Comparison of ENCODE assay signal across 11 cellular contexts in genomic region chr17:18026408-18026776, GRCh38. TPM values are rescaled to one million over a fixed set of nuclear protein-coding genes. Genes with fewer than 3 reads are reported as not detected.
DNase-seq lines count a peak whose midpoint lies in the region; ATAC-seq, FAIRE-seq and TF ChIP-seq lines count a peak whose summit lies in the region.
"Had no signal": no experiment of that assay in that cellular context is flagged by ENCODE, and none has a peak within 500 bp of the region (broad histone marks: within the 10 kb centered on the region; RNA-seq: fewer than 3 reads in every experiment).

No MANE protein-coding gene starts in this region.

- H3K36me3 Mint-ChIP-seq in activated CD8-positive, alpha-beta T cell treated with anti-CD3 and anti-CD28 coated beads, Interleukin-2, amount 10 ng/mL, durations not matched to agents 7 days and 5 days (ENCODE audit: low read depth) = peaks cover 13% of the 10 kb centered on the region

- peak; percentile 65 for ATAC-seq in Right ventricle myocardium inferior
- ATAC-seq in activated CD8-positive, alpha-beta T cell treated with anti-CD3 and anti-CD28 coated beads, Interleukin-2, amount 10 ng/mL, durations not matched to agents 7 days and 5 days = peak; percentile 91
- ATAC-seq in left ventricle myocardium superior = peak; percentile 79
- peak; percentile 61 for ATAC-seq in upper lobe of right lung

- no peaks in the 10 kb centered on the region for H3K9me3 Mint-ChIP-seq in activated CD8-positive, alpha-beta T cell treated with anti-CD3 and anti-CD28 coated beads, Interleukin-2, amount 10 ng/mL, durations not matched to agents 7 days and 5 days (ENCODE audit: insufficient read depth)
- H3K9me3 Mint-ChIP-seq: neural progenitor cell had no signal

- TF ChIP-seq CTCF in upper lobe of right lung (IDR thresholded peaks at IDR 0.05) (no peak), esophagus muscularis mucosa (IDR thresholded peaks at IDR 0.05) (no peak)

- peaks cover 13% of the 10 kb centered on the region for H3K36me3 ChIP-seq in upper lobe of right lung
- H3K36me3 ChIP-seq in esophagus muscularis mucosa = peaks cover 0 to 51% (median 17%) of the 10 kb centered on the region in 4 donors
- H3K36me3 ChIP-seq: neural progenitor cell had no signal

- no peak overlapping the region for H3K27ac ChIP-seq in upper lobe of right lung
- no peak overlapping the region for H3K27ac ChIP-seq in esophagus muscularis mucosa (replicated peaks in 1 of 4)
- H3K27ac ChIP-seq: neural progenitor cell, transverse colon had no signal

- H3K4me3 ChIP-seq in upper lobe of right lung (no peak overlapping the region), esophagus muscularis mucosa (no peak overlapping the region)
- H3K4me3 ChIP-seq: neural progenitor cell, transverse colon had no signal

- H3K27ac Mint-ChIP-seq in activated CD8-positive, alpha-beta T cell treated with anti-CD3 and anti-CD28 coated beads, Interleukin-2, amount 10 ng/mL, durations not matched to agents 7 days and 5 days = no peak overlapping the region
- H3K27ac Mint-ChIP-seq: neural progenitor cell had no signal

- POLR2A ChIA-PET in activated CD8-positive, alpha-beta T cell treated with anti-CD3 and anti-CD28 coated beads, Interleukin-2, amount 10 ng/mL, durations not matched to agents 7 days and 5 days (lab: Charles Lee) = no interaction called here

- intact Hi-C loops in Right ventricle myocardium inferior (cut with DNase I) (no loop called here), cardiac septum (cut with DNase I) (no loop called here), left ventricle myocardium superior (cut with micrococcal nuclease) (no loop called here), upper lobe of right lung (cut with DNase I) (no loop called here), esophagus muscularis mucosa (cut with DNase I) (no loop called here)

- 52% methylated on average over 5 of the region's 5 CpGs for WGBS in esophagus muscularis mucosa

- DNase-seq in Right ventricle myocardium inferior (ENCODE audit: missing footprints) (no peak), cardiac septum (ENCODE audit: low spot score) (no peak), left ventricle myocardium superior (peak; percentile 68), upper lobe of right lung (no peak), HTR-8/SVneo (ENCODE audit: insufficient read length, low spot score) (no peak), 8988T (no peak), esophagus muscularis mucosa (ENCODE audit: extremely low spot score) (no peak)
- peak; percentile 57 for DNase-seq in activated CD8-positive, alpha-beta T cell treated with anti-CD3 and anti-CD28 coated beads, Interleukin-2, amount 10 ng/mL, durations not matched to agents 7 days and 5 days
- DNase-seq: transverse colon had no signal

- H3K27me3 ChIP-seq in upper lobe of right lung (no peaks in the 10 kb centered on the region), esophagus muscularis mucosa (no peaks in the 10 kb centered on the region)
- H3K27me3 ChIP-seq: neural progenitor cell, transverse colon had no signal

- no peak overlapping the region for H3K4me3 Mint-ChIP-seq in activated CD8-positive, alpha-beta T cell treated with anti-CD3 and anti-CD28 coated beads, Interleukin-2, amount 10 ng/mL, durations not matched to agents 7 days and 5 days
- H3K4me3 Mint-ChIP-seq: neural progenitor cell had no signal

- no peaks in the 10 kb centered on the region for H3K27me3 Mint-ChIP-seq in activated CD8-positive, alpha-beta T cell treated with anti-CD3 and anti-CD28 coated beads, Interleukin-2, amount 10 ng/mL, durations not matched to agents 7 days and 5 days (ENCODE audit: low read depth)

- H3K4me1 ChIP-seq in upper lobe of right lung (peaks cover 4% of the 10 kb centered on the region), esophagus muscularis mucosa (peaks cover 0 to 7% (median 0%) of the 10 kb centered on the region in 4 donors)
- H3K4me1 ChIP-seq: neural progenitor cell, transverse colon had no signal

- peaks cover 20% of the 10 kb centered on the region for H3K4me1 Mint-ChIP-seq in activated CD8-positive, alpha-beta T cell treated with anti-CD3 and anti-CD28 coated beads, Interleukin-2, amount 10 ng/mL, durations not matched to agents 7 days and 5 days (ENCODE audit: low read depth)

- FAIRE-seq in HTR-8/SVneo (lab: Jason Lieb, UNC) = no peak
- FAIRE-seq: G401.6 had no signal

- TF ChIP-seq EP300 in esophagus muscularis mucosa (IDR thresholded peaks at IDR 0.05) = no peak

- no peak for TF ChIP-seq POLR2A in esophagus muscularis mucosa (IDR thresholded peaks at IDR 0.05; ENCODE audit: low read depth)

- CTCF ChIA-PET in activated CD8-positive, alpha-beta T cell treated with anti-CD3 and anti-CD28 coated beads, Interleukin-2, amount 10 ng/mL, durations not matched to agents 7 days and 5 days (lab: Charles Lee) = interaction anchor here (2.6 to 3.8 kb wide), 2 partner anchors 8 to 41 kb away, joined by 7 to 24 read pairs; no protein-coding TSS in a partner anchor

- H3K9me3 ChIP-seq in upper lobe of right lung (no peaks in the 10 kb centered on the region), esophagus muscularis mucosa (no peaks in the 10 kb centered on the region)
- H3K9me3 ChIP-seq: transverse colon had no signal

RNA-seq across cellular contexts. Expression of gene ATPAF2, which starts 12.6 kb away (rescaled TPM):
- total RNA-seq in Right ventricle myocardium inferior (34.9 TPM), cardiac septum (31.5 TPM), left ventricle myocardium superior (37.0 TPM), upper lobe of right lung (26.3 TPM), esophagus muscularis mucosa (10 to 100 TPM; 10.4 to 26.1 (median 12.3) TPM)
- total RNA-seq in activated CD8-positive, alpha-beta T cell treated with anti-CD3 and anti-CD28 coated beads, Interleukin-2, amount 10 ng/mL, durations not matched to agents 7 days and 5 days = 10 to 100 TPM; 23.9 to 27.0 TPM

RNA-seq across cellular contexts. Expression of gene GID4, which starts 12.8 kb away (rescaled TPM):
- total RNA-seq in Right ventricle myocardium inferior = 20.1 TPM
- 17.9 TPM for total RNA-seq in cardiac septum
- 1 to 10 TPM; 8.3 to 8.9 TPM for total RNA-seq in activated CD8-positive, alpha-beta T cell treated with anti-CD3 and anti-CD28 coated beads, Interleukin-2, amount 10 ng/mL, durations not matched to agents 7 days and 5 days
- total RNA-seq in left ventricle myocardium superior = 23.5 TPM
- 11.6 TPM for total RNA-seq in upper lobe of right lung
- total RNA-seq in esophagus muscularis mucosa = 10 to 100 TPM; 33.1 to 39.8 (median 34.4) TPM

RNA-seq across cellular contexts. Expression of gene DRC3, which starts 53.7 kb away (rescaled TPM):
- total RNA-seq in Right ventricle myocardium inferior (1.6 TPM), cardiac septum (1.9 TPM), left ventricle myocardium superior (1.5 TPM), upper lobe of right lung (3.3 TPM), esophagus muscularis mucosa (1 to 10 TPM in 2 of 4 donors, under 1 TPM in 2; 0.71 to 4.2 (median 1.4) TPM)
- total RNA-seq in activated CD8-positive, alpha-beta T cell treated with anti-CD3 and anti-CD28 coated beads, Interleukin-2, amount 10 ng/mL, durations not matched to agents 7 days and 5 days = under 1 TPM; 0.70 to 0.95 TPM

RNA-seq across cellular contexts. Expression of gene TOM1L2, which starts 54.2 kb away (rescaled TPM):
- 246 TPM for total RNA-seq in Right ventricle myocardium inferior
- total RNA-seq in cardiac septum = 261 TPM
- 10 to 100 TPM; 22.1 to 25.0 TPM for total RNA-seq in activated CD8-positive, alpha-beta T cell treated with anti-CD3 and anti-CD28 coated beads, Interleukin-2, amount 10 ng/mL, durations not matched to agents 7 days and 5 days
- total RNA-seq in left ventricle myocardium superior = 287 TPM
- total RNA-seq in upper lobe of right lung = 76.7 TPM
- total RNA-seq in esophagus muscularis mucosa = 10 to 100 TPM; 64.4 to 96.9 (median 75.0) TPM

Comparison
In these comparisons a context has a peak if more than half of its experiments do, and no peak if none do; other contexts are left out.
1. DNase-seq: peak in activated CD8-positive, alpha-beta T cell treated with anti-CD3 and anti-CD28 coated beads, Interleukin-2, amount 10 ng/mL, durations not matched to agents 7 days and 5 days (single experiment) and left ventricle myocardium superior (single experiment); none in Right ventricle myocardium inferior (single experiment), cardiac septum (single experiment), upper lobe of right lung (single experiment), HTR-8/SVneo (single experiment), 8988T (single experiment) and esophagus muscularis mucosa (single experiment).
2. Peak in every context shown above with its lines, with median percentiles within 50 percentile points of each other: ATAC-seq.